ENCODE assay signal across 21 cellular contexts in genomic region chr20:17951323-17951722, GRCh38. TPM values are rescaled to one million over a fixed set of nuclear protein-coding genes. Genes with fewer than 3 reads are reported as not detected.
DNase-seq lines count a peak whose midpoint lies in the region; ATAC-seq, FAIRE-seq and TF ChIP-seq lines count a peak whose summit lies in the region.
"Had no signal": no experiment of that assay in that cellular context is flagged by ENCODE, and none has a peak within 500 bp of the region (broad histone marks: within the 10 kb centered on the region; RNA-seq: fewer than 3 reads in every experiment).

No MANE protein-coding gene starts in this region.

- ATAC-seq in activated naive CD4-positive, alpha-beta T cell treated with anti-CD3 and anti-CD28 coated beads, Interleukin-2, amount 50 U/mL, for 72 hours, result no peak
- ATAC-seq in A549, result no peak
- no peak for ATAC-seq in GM23338
- no peak for ATAC-seq in WTC11

- H3K36me3 ChIP-seq in GM23338 (ENCODE audit: insufficient read depth), result peaks cover 93% of the 10 kb centered on the region

- TF ChIP-seq POLR2A in A549 (IDR thresholded peaks at IDR 0.05; ENCODE audit: low read length), result no peak
- no peak for TF ChIP-seq POLR2A in erythroblast (IDR thresholded peaks at IDR 0.05; ENCODE audit: low read length)

- H2AFZ ChIP-seq in GM23338, result no peak overlapping the region
- H2AFZ ChIP-seq: GM23248 had no signal

- H3K27me3 Mint-ChIP-seq in activated naive CD4-positive, alpha-beta T cell treated with anti-CD3 and anti-CD28 coated beads, Interleukin-2, amount 10 ng/mL, durations not matched to agents 7 days and 5 days, result no peaks in the 10 kb centered on the region
- peaks cover 3% of the 10 kb centered on the region for H3K27me3 Mint-ChIP-seq in GM23338 (ENCODE audit: insufficient read depth, low read depth, poor library complexity)
- H3K27me3 Mint-ChIP-seq in WTC11 (ENCODE audit: low read depth), result no peaks in the 10 kb centered on the region
- H3K27me3 Mint-ChIP-seq: CD4-positive, CD25-positive, alpha-beta regulatory T cell; CD8-positive, alpha-beta memory T cell had no signal

- peaks cover 50% of the 10 kb centered on the region for H3F3A ChIP-seq in GM23338 (replicated peaks; ENCODE audit: low read depth)

- H3K4me1 ChIP-seq in A549 (no peaks in the 10 kb centered on the region; the same call in 1 of the 3 replicates), GM23338 (ENCODE audit: insufficient read depth) (no peaks in the 10 kb centered on the region)
- H3K4me1 ChIP-seq: BE2C had no signal

- no peak for DNase-seq in activated naive CD4-positive, alpha-beta T cell treated with anti-CD3 and anti-CD28 coated beads, Interleukin-2, amount 10 ng/mL, durations not matched to agents 7 days and 5 days
- no peak for DNase-seq in activated naive CD4-positive, alpha-beta T cell treated with anti-CD3 and anti-CD28 coated beads, Interleukin-2, amount 50 U/mL, for 72 hours (ENCODE audit: low spot score in 2 of 2)
- DNase-seq in A549 (ENCODE audit: low read depth in 1 of 2, low spot score in 1 of 2) (no peak), GM23338 (ENCODE audit: low spot score) (no peak), WTC11 (ENCODE audit: low spot score) (no peak), UCSD-AML1 (lab: John Stamatoyannopoulos, UW; ENCODE audit: unreplicated experiment) (no peak), erythroblast (lab: John Stamatoyannopoulos, UW) (no peak)
- DNase-seq: ACHN; BE2C; C1 segment of cervical spinal cord; CD4-positive, CD25-positive, alpha-beta regulatory T cell; CD8-positive, alpha-beta memory T cell; COR-L47; DMS 273 treated with DMSO at 0.1 percent for 48 hours; DMS53; DND-41; GM23248; HCEC 1CT had no signal

- H3K4me3 ChIP-seq in A549, result no peak overlapping the region
- no peak overlapping the region for H3K4me3 ChIP-seq in GM23338
- H3K4me3 ChIP-seq: GM23248 had no signal

- no peaks in the 10 kb centered on the region for H3K9me2 ChIP-seq in GM23338 (ENCODE audit: insufficient read depth)

- POLR2A ChIA-PET in A549 (lab: Yijun Ruan, JAX), result no interaction called here
- POLR2A ChIA-PET in WTC11 (lab: Charles Lee), result no interaction called here

- H3K27ac ChIP-seq in A549 (no peak overlapping the region), GM23338 (ENCODE audit: low read depth) (0 out of 2 replicates have a peak overlapping the region, but pooled peaks have one; percentile 57)
- H3K27ac ChIP-seq: GM23248 had no signal

- TF ChIP-seq EP300 in A549 (IDR thresholded peaks at IDR 0.05), result no peak

- no peak overlapping the region for H3K4me3 Mint-ChIP-seq in activated naive CD4-positive, alpha-beta T cell treated with anti-CD3 and anti-CD28 coated beads, Interleukin-2, amount 10 ng/mL, durations not matched to agents 7 days and 5 days
- H3K4me3 Mint-ChIP-seq in GM23338 (no peak overlapping the region), WTC11 (no peak overlapping the region)
- H3K4me3 Mint-ChIP-seq: CD4-positive, CD25-positive, alpha-beta regulatory T cell; CD8-positive, alpha-beta memory T cell had no signal

- peak; percentile 13 for FAIRE-seq in A549 (lab: Jason Lieb, UNC)
- FAIRE-seq: G401.6, GM18507, H54 had no signal

- peaks cover 98% of the 10 kb centered on the region for H3K79me2 ChIP-seq in GM23338 (replicated peaks; ENCODE audit: insufficient read depth)

- H3K9me3 ChIP-seq in A549, result no peaks in the 10 kb centered on the region
- H3K9me3 ChIP-seq: BE2C had no signal

- peak overlapping the region; percentile 28 for H3K27ac Mint-ChIP-seq in activated naive CD4-positive, alpha-beta T cell treated with anti-CD3 and anti-CD28 coated beads, Interleukin-2, amount 10 ng/mL, durations not matched to agents 7 days and 5 days
- peak overlapping the region in 1 of 2 donors; percentile 50 for H3K27ac Mint-ChIP-seq in activated naive CD4-positive, alpha-beta T cell treated with anti-CD3 and anti-CD28 coated beads, Interleukin-2, amount 50 U/mL, for 72 hours
- no peak overlapping the region for H3K27ac Mint-ChIP-seq in GM23338
- 0 out of 2 replicates have a peak overlapping the region, but pooled peaks have one; percentile 54 for H3K27ac Mint-ChIP-seq in WTC11

- H3K27me3 ChIP-seq in GM23338 (ENCODE audit: insufficient read depth), result no peaks in the 10 kb centered on the region
- H3K27me3 ChIP-seq: BE2C had no signal

- TF ChIP-seq RAD21 in A549 (conservative IDR thresholded peaks at IDR 0.05 in 1 of 2, IDR thresholded peaks at IDR 0.05 in 1 of 2), result no peak

- H3K4me2 ChIP-seq in A549, result no peak overlapping the region
- no peak overlapping the region for H3K4me2 ChIP-seq in GM23338

- no peaks in the 10 kb centered on the region for H3K9me3 Mint-ChIP-seq in activated naive CD4-positive, alpha-beta T cell treated with anti-CD3 and anti-CD28 coated beads, Interleukin-2, amount 10 ng/mL, durations not matched to agents 7 days and 5 days
- no peaks in the 10 kb centered on the region for H3K9me3 Mint-ChIP-seq in activated naive CD4-positive, alpha-beta T cell treated with anti-CD3 and anti-CD28 coated beads, Interleukin-2, amount 50 U/mL, for 72 hours
- H3K9me3 Mint-ChIP-seq in GM23338 (no peaks in the 10 kb centered on the region), WTC11 (no peaks in the 10 kb centered on the region)
- H3K9me3 Mint-ChIP-seq: CD4-positive, CD25-positive, alpha-beta regulatory T cell; CD8-positive, alpha-beta memory T cell had no signal

- peaks cover 21% of the 10 kb centered on the region for H3K4me1 Mint-ChIP-seq in activated naive CD4-positive, alpha-beta T cell treated with anti-CD3 and anti-CD28 coated beads, Interleukin-2, amount 10 ng/mL, durations not matched to agents 7 days and 5 days
- H3K4me1 Mint-ChIP-seq in GM23338, result no peaks in the 10 kb centered on the region; the same call in 2 of the 3 replicates
- no peaks in the 10 kb centered on the region for H3K4me1 Mint-ChIP-seq in WTC11

- CTCF ChIA-PET in activated naive CD4-positive, alpha-beta T cell treated with anti-CD3 and anti-CD28 coated beads, Interleukin-2, amount 10 ng/mL, durations not matched to agents 7 days and 5 days (lab: Charles Lee), result no interaction called here
- CTCF ChIA-PET in A549 (lab: Yijun Ruan, JAX) (interaction anchor here (1.0 kb wide), 1 partner anchor 12 kb away, joined by 7 read pairs; no protein-coding TSS in a partner anchor), WTC11 (lab: Charles Lee) (no interaction called here)

- TF ChIP-seq CTCF in A549 (IDR thresholded peaks at IDR 0.05), result no peak
- no peak for TF ChIP-seq CTCF in GM23338 (conservative IDR thresholded peaks at IDR 0.05; ENCODE audit: low read depth in 2 of 2)
- no peak for TF ChIP-seq CTCF in WTC11 (IDR thresholded peaks at IDR 0.05)

- WGBS in A549 (ENCODE audit: missing lambda C conversion rate), result 84% methylated on average over 2 of the region's 2 CpGs

- H4K20me1 ChIP-seq in GM23338 (replicated peaks; ENCODE audit: insufficient read depth), result peaks cover 80% of the 10 kb centered on the region

- peaks cover 89% of the 10 kb centered on the region for H3K36me3 Mint-ChIP-seq in activated naive CD4-positive, alpha-beta T cell treated with anti-CD3 and anti-CD28 coated beads, Interleukin-2, amount 10 ng/mL, durations not matched to agents 7 days and 5 days
- H3K36me3 Mint-ChIP-seq in activated naive CD4-positive, alpha-beta T cell treated with anti-CD3 and anti-CD28 coated beads, Interleukin-2, amount 50 U/mL, for 72 hours, result peaks cover 21 to 55% of the 10 kb centered on the region in 2 donors
- H3K36me3 Mint-ChIP-seq in GM23338 (ENCODE audit: low read depth) (peaks cover 100% of the 10 kb centered on the region), WTC11 (peaks cover 100% of the 10 kb centered on the region)

TF ChIP-seq in A549, 52 proteins besides CTCF, POLR2A, EP300 and RAD21 (continues in another document):
- TF ChIP-seq MAFK (IDR thresholded peaks at IDR 0.05; ENCODE audit: partially characterized antibody) (peak; percentile 90), NR3C1 (IDR thresholded peaks at IDR 0.05) (no peak)

TF ChIP-seq in GM23338, 12 proteins besides CTCF, POLR2A, EP300 and RAD21 (continues in another document):
- TF ChIP-seq ZNF114 (CRISPR knock-in tag; IDR thresholded peaks at IDR 0.05), result no peak
- TF ChIP-seq ZNF331 (CRISPR knock-in tag; IDR thresholded peaks at IDR 0.05; ENCODE audit: low read depth), result no peak
- TF ChIP-seq EZH2phosphoT487 (IDR thresholded peaks at IDR 0.05; ENCODE audit: unreplicated experiment), result no peak
- TF ChIP-seq STAT1 (IDR thresholded peaks at IDR 0.05; ENCODE audit: unreplicated experiment), result no peak

RNA-seq across cellular contexts. Expression of gene SNX5, which starts 17.3 kb away (rescaled TPM):
- total RNA-seq in activated naive CD4-positive, alpha-beta T cell treated with anti-CD3 and anti-CD28 coated beads, Interleukin-2, amount 50 U/mL, for 72 hours, result 100 to 1,000 TPM; 182 to 188 TPM
- polyA plus RNA-seq in A549 (2011; rRNA removed) (275 and 342 TPM in 2 replicates), A549 (2017; fragmentation: RNase III; extraction: RNeasy Plus Mini Kit Qiagen cat#74134 plus additional on column Dnase treatment) (225 to 250 TPM (median 240 TPM) in 3 replicates), GM23338 (2016; fragmentation: Nextera tagmentation; extraction: Ambion mirVana) (154 and 167 TPM in 2 replicates)
- polyA plus RNA-seq in A549 (2012; cell fraction: cytosol; rRNA removed), result 210 and 229 TPM in 2 replicates
- 367 and 371 TPM in 2 replicates for polyA plus RNA-seq in A549 (2012; cell fraction: nucleus; rRNA removed)
- polyA minus RNA-seq in A549 (2011; rRNA and poly(A)+ RNA removed), result 132 and 152 TPM in 2 replicates
- 269 and 287 TPM in 2 replicates for total RNA-seq in GM23338 (2014; rRNA removed; shearing (Covaris generic))
- 172 to 192 TPM (median 173 TPM) in 3 replicates for total RNA-seq in WTC11 (2021)

RNA-seq across cellular contexts. Expression of gene MGME1, which starts 17.5 kb away (rescaled TPM):
- total RNA-seq in activated naive CD4-positive, alpha-beta T cell treated with anti-CD3 and anti-CD28 coated beads, Interleukin-2, amount 50 U/mL, for 72 hours, result 10 to 100 TPM; 31.9 to 33.9 TPM
- 41.8 and 47.9 TPM in 2 replicates for polyA plus RNA-seq in A549 (2011; rRNA removed)
- polyA plus RNA-seq in A549 (2012; cell fraction: cytosol; rRNA removed), result 13.0 and 14.1 TPM in 2 replicates
- polyA plus RNA-seq in A549 (2012; cell fraction: nucleus; rRNA removed), result 14.4 and 21.3 TPM in 2 replicates
- polyA plus RNA-seq in A549 (2017; fragmentation: RNase III; extraction: RNeasy Plus Mini Kit Qiagen cat#74134 plus additional on column Dnase treatment), result 46.6 to 49.7 TPM (median 46.9 TPM) in 3 replicates
- 26.2 and 26.5 TPM in 2 replicates for polyA minus RNA-seq in A549 (2011; rRNA and poly(A)+ RNA removed)
- total RNA-seq in GM23338 (2014; rRNA removed; shearing (Covaris generic)), result 41.5 and 43.1 TPM in 2 replicates
- polyA plus RNA-seq in GM23338 (2016; fragmentation: Nextera tagmentation; extraction: Ambion mirVana), result 55.2 and 56.9 TPM in 2 replicates
- total RNA-seq in WTC11 (2021), result 55.0 to 59.2 TPM (median 56.0 TPM) in 3 replicates
